23 cellular contexts compared by ENCODE assay signal in genomic region chr11:2730323-2731284, GRCh38. TPM values are rescaled to one million over a fixed set of nuclear protein-coding genes. Genes with fewer than 3 reads are reported as not detected.
DNase-seq lines count a peak whose midpoint lies in the region; ATAC-seq and TF ChIP-seq lines count a peak whose summit lies in the region.
"Had no signal": no experiment of that assay in that cellular context is flagged by ENCODE, and none has a peak within 500 bp of the region (broad histone marks: within the 10 kb centered on the region; RNA-seq: fewer than 3 reads in every experiment).

No MANE protein-coding gene starts in this region.

- CTCF ChIA-PET in SK-N-SH (lab: Yijun Ruan, JAX): interaction anchor here (0.8 to 2.0 kb wide), 4 partner anchors 153 to 196 kb away, joined by 3 to 6 read pairs (median 4); partner anchors contain the start of gene CDKN1C

- no peak for TF ChIP-seq RAD21 in SK-N-SH (IDR thresholded peaks at IDR 0.05; ENCODE audit: low read length)

- DNase-seq in SK-N-SH: peak; percentile 69
- peak; percentile 26 to 90 (median 66) for DNase-seq in head of caudate nucleus
- no peak for DNase-seq in NCI-H510A (lab: John Stamatoyannopoulos, UW)
- no peak for DNase-seq in vagina (ENCODE audit: extremely low spot score in 2 of 2)
- DNase-seq: 8988T; activated CD4-positive, CD25-positive, alpha-beta regulatory T cell treated with anti-CD3 and anti-CD28 coated beads, Interleukin-2, amount 50 U/mL, for 72 hours; activated naive CD4-positive, alpha-beta T cell treated with anti-CD3 and anti-CD28 coated beads, Interleukin-2, amount 10 ng/mL, durations not matched to agents 7 days and 5 days; activated T-cell treated with anti-CD3 and anti-CD28 coated beads, Interleukin-2, amount 50 U/mL, for 4 hours; AML-193; Calu3; EL; HCEC 1CT; NCI-H1105; NCI-H2081 treated with DMSO at 0.1 percent for 48 hours; NCI-H446; stimulated activated CD4-positive, alpha-beta T cell treated with anti-CD3 and anti-CD28 coated beads, Interleukin-4, amount 100 ng/mL, for 1 hour; stimulated activated naive CD8-positive, alpha-beta T cell treated with anti-CD3 and anti-CD28 coated beads, Interleukin-15, Interleukin-2, amounts not matched to agents 100 U/mL and 50 U/mL, for 24 hours had no signal

- no peaks in the 10 kb centered on the region for H3K79me2 ChIP-seq in SK-N-SH (ENCODE audit: insufficient read depth)

- no peak overlapping the region for H3K4me3 ChIP-seq in SK-N-SH (ENCODE audit: low read depth in 2 of 2, low read length in 1 of 2)
- H3K4me3 ChIP-seq in vagina: no peak overlapping the region
- H3K4me3 ChIP-seq: prostate gland had no signal

- H3K36me3 ChIP-seq in SK-N-SH (replicated peaks in 1 of 2; ENCODE audit: control insufficient read depth in 1 of 2, insufficient read depth in 2 of 2, low read length in 1 of 2) (no peaks in the 10 kb centered on the region), vagina (no peaks in the 10 kb centered on the region)
- H3K36me3 ChIP-seq: prostate gland had no signal

- intact Hi-C loops in head of caudate nucleus (cut with DNase I) (no loop called here), vagina (cut with DNase I) (no loop called here)

- peaks cover 7% of the 10 kb centered on the region for H3K27me3 Mint-ChIP-seq in nephron (ENCODE audit: low read depth)
- H3K27me3 Mint-ChIP-seq: activated naive CD4-positive, alpha-beta T cell treated with anti-CD3 and anti-CD28 coated beads, Interleukin-2, amount 10 ng/mL, durations not matched to agents 7 days and 5 days; type B pancreatic cell had no signal

- no peaks in the 10 kb centered on the region for H4K20me1 ChIP-seq in SK-N-SH (ENCODE audit: insufficient read depth)

- POLR2A ChIA-PET in SK-N-SH (lab: Yijun Ruan, JAX): no interaction called here

- H3K9ac ChIP-seq in SK-N-SH: no peak overlapping the region

- no peaks in the 10 kb centered on the region for H3K9me3 Mint-ChIP-seq in nephron
- H3K9me3 Mint-ChIP-seq: activated naive CD4-positive, alpha-beta T cell treated with anti-CD3 and anti-CD28 coated beads, Interleukin-2, amount 10 ng/mL, durations not matched to agents 7 days and 5 days; activated T-cell treated with anti-CD3 and anti-CD28 coated beads, Interleukin-2, amount 50 U/mL, for 4 hours; type B pancreatic cell had no signal

- 69% methylated on average over 10 of the region's 18 CpGs for WGBS in SK-N-SH (ENCODE audit: low lambda C conversion rate)

- no peak for ATAC-seq in SK-N-SH treated with all-trans-retinoic acid at 6 μM for 48 hours
- no peak for ATAC-seq in GM21619 (IDR thresholded peaks at IDR 0.05; ENCODE audit: unreplicated experiment)
- ATAC-seq: activated T-cell treated with anti-CD3 and anti-CD28 coated beads, Interleukin-2, amount 50 U/mL, for 4 hours; stimulated activated naive CD8-positive, alpha-beta T cell treated with anti-CD3 and anti-CD28 coated beads, Interleukin-15, Interleukin-2, amounts not matched to agents 100 U/mL and 50 U/mL, for 24 hours had no signal

- H2AFZ ChIP-seq in SK-N-SH (ENCODE audit: low read depth): no peak overlapping the region

- TF ChIP-seq CTCF in SK-N-SH (IDR thresholded peaks at IDR 0.05): no peak
- TF ChIP-seq CTCF in nephron (IDR thresholded peaks at IDR 0.05; ENCODE audit: unreplicated experiment in 3 of 3): no peak
- TF ChIP-seq CTCF in vagina (IDR thresholded peaks at IDR 0.05): no peak

- no peaks in the 10 kb centered on the region for H3K9me3 ChIP-seq in SK-N-SH
- H3K9me3 ChIP-seq in vagina: no peaks in the 10 kb centered on the region
- H3K9me3 ChIP-seq: prostate gland had no signal

- H3K27ac ChIP-seq in SK-N-SH (ENCODE audit: low read depth in 2 of 2, low read length in 1 of 2) (peak overlapping the region in 1 of 2 experiments; percentile 28; a peak in 1 of 4 replicates), temporal lobe (ENCODE audit: low read depth, low read length) (peak overlapping the region; percentile 100), vagina (no peak overlapping the region)
- H3K27ac ChIP-seq: prostate gland had no signal

- H3K4me1 Mint-ChIP-seq in nephron: peaks cover 57% of the 10 kb centered on the region
- H3K4me1 Mint-ChIP-seq: activated naive CD4-positive, alpha-beta T cell treated with anti-CD3 and anti-CD28 coated beads, Interleukin-2, amount 10 ng/mL, durations not matched to agents 7 days and 5 days had no signal

- no peak overlapping the region for H3K4me3 Mint-ChIP-seq in nephron
- H3K4me3 Mint-ChIP-seq: activated naive CD4-positive, alpha-beta T cell treated with anti-CD3 and anti-CD28 coated beads, Interleukin-2, amount 10 ng/mL, durations not matched to agents 7 days and 5 days; activated T-cell treated with anti-CD3 and anti-CD28 coated beads, Interleukin-2, amount 50 U/mL, for 4 hours; type B pancreatic cell had no signal

- no peaks in the 10 kb centered on the region for H3K27me3 ChIP-seq in SK-N-SH (ENCODE audit: insufficient read depth)
- H3K27me3 ChIP-seq in vagina: no peaks in the 10 kb centered on the region

- H3K27ac Mint-ChIP-seq in nephron: peak overlapping the region; percentile 46 to 91 (median 88)
- H3K27ac Mint-ChIP-seq: activated naive CD4-positive, alpha-beta T cell treated with anti-CD3 and anti-CD28 coated beads, Interleukin-2, amount 10 ng/mL, durations not matched to agents 7 days and 5 days had no signal

- H3F3A ChIP-seq in SK-N-SH (replicated peaks; ENCODE audit: insufficient read depth): no peaks in the 10 kb centered on the region

- no peak for TF ChIP-seq EP300 in SK-N-SH (IDR thresholded peaks at IDR 0.05; ENCODE audit: borderline replicate concordance in 1 of 2, low read depth in 1 of 2, low read length in 1 of 2)

- no peak for TF ChIP-seq POLR2A in vagina (IDR thresholded peaks at IDR 0.05)

- no peaks in the 10 kb centered on the region for H3K9me2 ChIP-seq in SK-N-SH

- H3K36me3 Mint-ChIP-seq in nephron (ENCODE audit: low read depth): no peaks in the 10 kb centered on the region
- H3K36me3 Mint-ChIP-seq: activated naive CD4-positive, alpha-beta T cell treated with anti-CD3 and anti-CD28 coated beads, Interleukin-2, amount 10 ng/mL, durations not matched to agents 7 days and 5 days; type B pancreatic cell had no signal

- H3K4me1 ChIP-seq in SK-N-SH (ENCODE audit: control insufficient read depth in 1 of 2, insufficient read depth in 2 of 2, low read depth in 1 of 2, low read length in 1 of 2) (peaks cover 0 to 66% of the 10 kb centered on the region in 2 experiments; a peak in 1 of 4 replicates), vagina (peaks cover 12% of the 10 kb centered on the region)
- H3K4me1 ChIP-seq: prostate gland had no signal

- no peak overlapping the region for H3K4me2 ChIP-seq in SK-N-SH

TF ChIP-seq in SK-N-SH, 30 proteins besides CTCF, POLR2A, EP300 and RAD21:
- TF ChIP-seq RFX5 (IDR thresholded peaks at IDR 0.05; ENCODE audit: low read length) (no peak), ELF1 (IDR thresholded peaks at IDR 0.05) (no peak), TEAD4 (IDR thresholded peaks at IDR 0.05; ENCODE audit: borderline replicate concordance, insufficient read depth) (no peak)
- TF ChIP-seq, protein P1, sequence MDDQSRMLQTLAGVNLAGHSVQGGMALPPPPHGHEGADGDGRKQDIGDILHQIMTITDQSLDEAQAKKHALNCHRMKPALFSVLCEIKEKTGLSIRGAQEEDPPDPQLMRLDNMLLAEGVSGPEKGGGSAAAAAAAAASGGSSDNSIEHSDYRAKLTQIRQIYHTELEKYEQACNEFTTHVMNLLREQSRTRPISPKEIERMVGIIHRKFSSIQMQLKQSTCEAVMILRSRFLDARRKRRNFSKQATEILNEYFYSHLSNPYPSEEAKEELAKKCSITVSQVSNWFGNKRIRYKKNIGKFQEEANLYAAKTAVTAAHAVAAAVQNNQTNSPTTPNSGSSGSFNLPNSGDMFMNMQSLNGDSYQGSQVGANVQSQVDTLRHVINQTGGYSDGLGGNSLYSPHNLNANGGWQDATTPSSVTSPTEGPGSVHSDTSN (IDR thresholded peaks at IDR 0.05): no peak

TF ChIP-seq in SK-N-SH treated with all-trans-retinoic acid at 6 μM for 48 hours, 23 proteins besides CTCF, POLR2A, EP300 and RAD21 (continues in another document):
- no peak for TF ChIP-seq SNAI2 (CRISPR knock-in tag; IDR thresholded peaks at IDR 0.05)
- TF ChIP-seq, protein P2, sequence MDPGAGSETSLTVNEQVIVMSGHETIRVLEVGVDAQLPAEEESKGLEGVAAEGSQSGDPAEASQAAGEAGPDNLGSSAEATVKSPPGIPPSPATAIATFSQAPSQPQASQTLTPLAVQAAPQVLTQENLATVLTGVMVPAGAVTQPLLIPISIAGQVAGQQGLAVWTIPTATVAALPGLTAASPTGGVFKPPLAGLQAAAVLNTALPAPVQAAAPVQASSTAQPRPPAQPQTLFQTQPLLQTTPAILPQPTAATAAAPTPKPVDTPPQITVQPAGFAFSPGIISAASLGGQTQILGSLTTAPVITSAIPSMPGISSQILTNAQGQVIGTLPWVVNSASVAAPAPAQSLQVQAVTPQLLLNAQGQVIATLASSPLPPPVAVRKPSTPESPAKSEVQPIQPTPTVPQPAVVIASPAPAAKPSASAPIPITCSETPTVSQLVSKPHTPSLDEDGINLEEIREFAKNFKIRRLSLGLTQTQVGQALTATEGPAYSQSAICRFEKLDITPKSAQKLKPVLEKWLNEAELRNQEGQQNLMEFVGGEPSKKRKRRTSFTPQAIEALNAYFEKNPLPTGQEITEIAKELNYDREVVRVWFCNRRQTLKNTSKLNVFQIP (CRISPR knock-in tag; IDR thresholded peaks at IDR 0.05; ENCODE audit: borderline replicate concordance, low read depth): no peak
- no peak for TF ChIP-seq TOX (CRISPR knock-in tag; IDR thresholded peaks at IDR 0.05; ENCODE audit: borderline replicate concordance)
- TF ChIP-seq ZFP3 (CRISPR knock-in tag; IDR thresholded peaks at IDR 0.05): no peak
- TF ChIP-seq TCF4 (CRISPR knock-in tag; IDR thresholded peaks at IDR 0.05; ENCODE audit: borderline replicate concordance): no peak
- TF ChIP-seq ZNF565 (CRISPR knock-in tag; conservative IDR thresholded peaks at IDR 0.05; ENCODE audit: low read depth): no peak
- no peak for TF ChIP-seq ZNF70 (CRISPR knock-in tag; IDR thresholded peaks at IDR 0.05)
- no peak for TF ChIP-seq ZC3H10 (CRISPR knock-in tag; IDR thresholded peaks at IDR 0.05)
- no peak for TF ChIP-seq CREB5 (CRISPR knock-in tag; IDR thresholded peaks at IDR 0.05; ENCODE audit: low read depth)
- TF ChIP-seq CSDC2 (CRISPR knock-in tag; IDR thresholded peaks at IDR 0.05): no peak

RNA-seq across cellular contexts. Expression of gene KCNQ1OT1, which starts 30.8 kb away (rescaled TPM):
- polyA plus RNA-seq in SK-N-SH (2012; rRNA removed): 0.03 and 0.05 TPM in 2 replicates
- under 0.01 TPM in 2 replicates for polyA plus RNA-seq in SK-N-SH (2012; cell fraction: cytosol; rRNA removed)
- 0.23 and 0.37 TPM in 2 replicates for polyA plus RNA-seq in SK-N-SH (2012; cell fraction: nucleus; rRNA removed)
- total RNA-seq in temporal lobe (2.0 TPM), vagina (3.4 TPM)

Comparison
In these comparisons a context has a peak if more than half of its experiments do, and no peak if none do; other contexts are left out.
1. DNase-seq: peak in SK-N-SH (single experiment) and head of caudate nucleus (42 of 42); none in NCI-H510A (single experiment) and vagina (0 of 2).